Comparison of ENCODE assay signal across 1 cellular context in the genomic region with DNA sequence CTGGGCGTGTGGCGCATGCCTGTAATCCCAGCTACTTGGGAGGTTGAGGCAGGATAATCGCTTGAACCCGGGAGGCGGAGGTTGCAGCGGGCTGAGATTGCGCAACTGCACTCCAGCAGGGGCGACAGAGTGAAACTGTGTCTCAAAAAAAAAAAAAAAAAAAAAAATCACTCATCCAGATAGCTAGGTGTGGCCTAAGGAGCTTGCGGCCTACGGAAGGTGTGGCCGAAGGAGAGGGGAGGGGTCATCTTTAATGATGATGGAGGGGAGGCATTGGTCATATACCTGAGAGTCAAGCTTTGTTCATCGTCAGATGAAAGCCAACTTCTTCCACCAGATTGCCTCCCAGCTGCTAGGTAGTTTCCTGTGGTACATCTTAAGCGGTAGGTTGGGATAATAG.
TF ChIP-seq lines count a peak whose summit lies in the region.

No MANE protein-coding gene starts in this region.

TF ChIP-seq in HepG2, 621 proteins besides CTCF, POLR2A, EP300 and RAD21:
- TF ChIP-seq CEBPB (IDR thresholded peaks at IDR 0.05; ENCODE audit: borderline replicate concordance, low read depth, low read length) (peak; percentile 77), ZFP36 (IDR thresholded peaks at IDR 0.05; ENCODE audit: borderline replicate concordance, low read depth, low read length, partially characterized antibody) (no peak), ZNF333 (CRISPR knock-in tag; IDR thresholded peaks at IDR 0.05; ENCODE audit: borderline replicate concordance) (0 out of 2 replicates have a peak, but pooled peaks have one; percentile 2), RARA (CRISPR knock-in tag; IDR thresholded peaks at IDR 0.05) (no peak), CEBPG (CRISPR knock-in tag; IDR thresholded peaks at IDR 0.05) (peak; percentile 60), MBD4 (IDR thresholded peaks at IDR 0.05; ENCODE audit: borderline replicate concordance, low read length) (no peak)
